ENCODE assay signal across 20 cellular contexts in the genomic region with DNA sequence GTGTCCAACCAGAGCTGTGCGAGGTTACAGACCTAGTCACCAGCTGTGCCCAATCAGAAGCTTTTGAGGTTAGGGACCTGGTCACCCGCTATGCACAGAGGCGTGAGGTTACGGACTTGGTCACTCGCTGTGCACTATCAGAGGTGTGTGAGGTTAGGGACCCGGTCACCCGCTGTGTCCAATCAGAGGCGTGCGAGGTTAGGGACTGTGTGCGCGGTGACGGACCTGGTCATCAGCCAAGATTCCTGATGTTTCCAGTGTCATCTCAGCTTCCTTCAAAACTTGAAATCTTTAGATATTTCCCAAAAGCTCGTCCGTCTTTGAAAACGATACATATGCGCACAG.
DNase-seq lines count a peak whose midpoint lies in the region; FAIRE-seq and TF ChIP-seq lines count a peak whose summit lies in the region.
"Had no signal": no experiment of that assay in that cellular context is flagged by ENCODE, and none has a peak within 500 bp of the region (broad histone marks: within the 10 kb centered on the region; RNA-seq: fewer than 3 reads in every experiment).

No MANE protein-coding gene starts in this region.

- no peaks in the 10 kb centered on the region for H3K27me3 ChIP-seq in OCI-LY1 (ENCODE audit: insufficient read depth, low read length)
- no peaks in the 10 kb centered on the region for H3K27me3 ChIP-seq in bronchial epithelial cell (ENCODE audit: control insufficient read depth, insufficient read depth, low read length)
- no peaks in the 10 kb centered on the region for H3K27me3 ChIP-seq in neural progenitor cell
- no peaks in the 10 kb centered on the region for H3K27me3 ChIP-seq in sigmoid colon
- H3K27me3 ChIP-seq: BE2C had no signal

- 95% methylated on average over 16 of the region's 16 CpGs for WGBS in sigmoid colon, 2 donors

- H3K4me1 Mint-ChIP-seq in neural progenitor cell = peaks cover 45% of the 10 kb centered on the region

- H3K4me1 ChIP-seq in OCI-LY1 (ENCODE audit: insufficient read depth, low read length, severe bottlenecking) (peaks cover 88% of the 10 kb centered on the region), neural progenitor cell (peaks cover 3% of the 10 kb centered on the region), sigmoid colon (peaks cover 0 to 43% (median 38%) of the 10 kb centered on the region in 4 donors)

- H3F3A ChIP-seq in OCI-LY1 (ENCODE audit: insufficient read depth, low read length) = no peaks in the 10 kb centered on the region
- peaks cover 14% of the 10 kb centered on the region for H3F3A ChIP-seq in neural progenitor cell (ENCODE audit: low read depth)

- DNase-seq in bronchial epithelial cell (ENCODE audit: low read depth) = no peak
- no peak for DNase-seq in neural progenitor cell (ENCODE audit: low spot score)
- peak; percentile 47 for DNase-seq in sigmoid colon
- no peak for DNase-seq in DMS 273 (lab: John Stamatoyannopoulos, UW; ENCODE audit: unreplicated experiment)
- DNase-seq in 8988T = no peak
- no peak for DNase-seq in NCI-H128 (lab: John Stamatoyannopoulos, UW; ENCODE audit: unreplicated experiment)
- DNase-seq: ACHN; BE2C; C1 segment of cervical spinal cord; CD4-positive, CD25-positive, alpha-beta regulatory T cell; CD8-positive, alpha-beta memory T cell; COR-L47; GM23248; HFFc6; IMR-90 had no signal

- peaks cover 78% of the 10 kb centered on the region for H3K36me3 ChIP-seq in OCI-LY1 (ENCODE audit: insufficient read depth, low read length)
- H3K36me3 ChIP-seq in bronchial epithelial cell (ENCODE audit: control insufficient read depth, insufficient read depth, low read length) = no peaks in the 10 kb centered on the region
- no peaks in the 10 kb centered on the region for H3K36me3 ChIP-seq in neural progenitor cell
- H3K36me3 ChIP-seq in sigmoid colon = no peaks in the 10 kb centered on the region
- H3K36me3 ChIP-seq: BE2C had no signal

- H4K20me1 ChIP-seq in OCI-LY1 (ENCODE audit: insufficient read depth, low read length) (no peaks in the 10 kb centered on the region), neural progenitor cell (ENCODE audit: low read depth) (peaks cover 39% of the 10 kb centered on the region)

- H3K9ac ChIP-seq in OCI-LY1 (ENCODE audit: low read length) (no peak overlapping the region), neural progenitor cell (no peak overlapping the region)
- H3K9ac ChIP-seq: GM23248 had no signal

- H3K27ac ChIP-seq in OCI-LY1 (ENCODE audit: low read depth, low read length, poor library complexity, severe bottlenecking) = peak overlapping the region; percentile 86
- no peak overlapping the region for H3K27ac ChIP-seq in neural progenitor cell
- peak overlapping the region in 1 of 4 donors; percentile 92 for H3K27ac ChIP-seq in sigmoid colon
- H3K27ac ChIP-seq: GM23248, HL-60 had no signal

- H2AFZ ChIP-seq in OCI-LY1 (ENCODE audit: low read length) (no peak overlapping the region), neural progenitor cell (replicated peaks) (no peak overlapping the region)
- H2AFZ ChIP-seq: GM23248 had no signal

- no peaks in the 10 kb centered on the region for H3K9me2 ChIP-seq in OCI-LY1 (ENCODE audit: low read depth, low read length)

- no peak overlapping the region for H3K4me3 Mint-ChIP-seq in neural progenitor cell
- H3K4me3 Mint-ChIP-seq: CD4-positive, CD25-positive, alpha-beta regulatory T cell; CD8-positive, alpha-beta memory T cell had no signal

- H3K36me3 Mint-ChIP-seq in neural progenitor cell = peaks cover 24% of the 10 kb centered on the region
- H3K36me3 Mint-ChIP-seq: CD4-positive, CD25-positive, alpha-beta regulatory T cell; CD8-positive, alpha-beta memory T cell had no signal

- TF ChIP-seq CTCF in OCI-LY1 (IDR thresholded peaks at IDR 0.05; ENCODE audit: low read length) (no peak), bronchial epithelial cell (IDR thresholded peaks at IDR 0.05; ENCODE audit: insufficient read depth, low read length, severe bottlenecking) (no peak), neural progenitor cell (IDR thresholded peaks at IDR 0.05) (no peak), sigmoid colon (IDR thresholded peaks at IDR 0.05) (no peak)

- H3K27me3 Mint-ChIP-seq in neural progenitor cell (ENCODE audit: insufficient read depth, low read depth) = peaks cover 10% of the 10 kb centered on the region
- H3K27me3 Mint-ChIP-seq: CD4-positive, CD25-positive, alpha-beta regulatory T cell had no signal

- no peaks in the 10 kb centered on the region for H3K9me3 Mint-ChIP-seq in neural progenitor cell
- H3K9me3 Mint-ChIP-seq: CD4-positive, CD25-positive, alpha-beta regulatory T cell; CD8-positive, alpha-beta memory T cell; HFFc6 had no signal

- TF ChIP-seq POLR2A in sigmoid colon (IDR thresholded peaks at IDR 0.05) = no peak

- H3K4me2 ChIP-seq in OCI-LY1 (ENCODE audit: low read length) = no peak overlapping the region
- no peak overlapping the region for H3K4me2 ChIP-seq in neural progenitor cell

- peak overlapping the region; percentile 42 for H3K27ac Mint-ChIP-seq in neural progenitor cell
- H3K27ac Mint-ChIP-seq: CD4-positive, CD25-positive, alpha-beta regulatory T cell; HFFc6 had no signal

- H3K9me3 ChIP-seq in OCI-LY1 (ENCODE audit: low read length) = no peaks in the 10 kb centered on the region
- H3K9me3 ChIP-seq in neural progenitor cell (ENCODE audit: low read depth) = no peaks in the 10 kb centered on the region
- H3K9me3 ChIP-seq in sigmoid colon = no peaks in the 10 kb centered on the region
- H3K9me3 ChIP-seq: BE2C had no signal

- peak; percentile 18 for FAIRE-seq in bronchial epithelial cell (lab: Jason Lieb, UNC)
- FAIRE-seq: A204.1, G401.6, GM12891 had no signal

- H3K79me2 ChIP-seq in OCI-LY1 (ENCODE audit: insufficient read depth, low read length) = peaks cover 37% of the 10 kb centered on the region
- peaks cover 25% of the 10 kb centered on the region for H3K79me2 ChIP-seq in neural progenitor cell (ENCODE audit: low read depth)

- H3K4me3 ChIP-seq in OCI-LY1 (ENCODE audit: low read depth, low read length, poor library complexity, severe bottlenecking) (no peak overlapping the region), bronchial epithelial cell (ENCODE audit: low read depth, low read length) (no peak overlapping the region), neural progenitor cell (no peak overlapping the region), sigmoid colon (no peak overlapping the region)
- H3K4me3 ChIP-seq: GM23248 had no signal

- intact Hi-C loops in sigmoid colon (cut with DNase I) = no loop called here

- TF ChIP-seq EP300 in sigmoid colon (IDR thresholded peaks at IDR 0.05) = no peak
